18 cellular contexts compared by ENCODE assay signal in the genomic region with DNA sequence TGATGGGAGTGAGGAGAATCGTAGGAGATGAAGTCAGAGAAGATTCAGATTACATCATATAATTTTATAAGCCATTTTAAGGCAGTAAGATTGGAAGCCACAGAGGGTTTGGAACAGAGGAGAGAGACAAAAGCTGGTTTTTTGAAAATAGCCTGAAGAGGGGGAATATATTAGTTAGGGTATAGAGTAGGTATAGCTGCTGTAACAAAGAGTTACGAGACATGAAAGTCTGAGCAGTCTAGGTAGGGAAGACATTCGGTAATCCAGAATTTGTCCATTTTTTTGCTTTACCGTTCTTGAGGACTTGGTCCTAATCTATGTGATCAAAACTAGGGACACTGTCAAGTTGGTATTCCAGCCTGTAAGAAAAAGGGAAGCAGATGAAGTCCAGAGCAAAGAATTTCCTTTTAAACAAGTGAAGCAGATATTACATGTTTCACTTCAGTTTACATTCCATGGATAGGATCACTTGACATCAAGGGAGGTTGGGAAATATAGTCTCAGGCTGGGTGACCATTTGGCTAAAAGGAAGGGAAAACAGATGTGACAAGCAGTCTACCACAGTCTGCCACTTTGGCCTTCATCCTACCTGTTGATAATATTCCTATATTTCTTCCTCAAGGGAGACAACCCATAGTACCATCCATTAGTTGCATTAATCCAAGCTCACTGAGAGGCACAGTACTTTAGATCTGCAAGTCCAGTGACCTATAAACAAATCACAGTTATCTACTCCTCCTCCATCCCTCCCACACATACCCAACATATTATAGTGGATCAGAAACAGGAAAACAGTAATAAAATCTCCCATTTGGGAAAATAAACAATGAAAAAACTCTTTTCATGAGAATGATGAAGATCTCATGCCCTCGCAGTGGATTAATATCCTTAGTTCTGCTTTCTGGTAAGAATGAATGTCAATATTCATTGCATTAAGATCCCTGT. TPM values are rescaled to one million over a fixed set of nuclear protein-coding genes. Genes with fewer than 3 reads are reported as not detected.
A peak's percentile ranks its signal among the peaks of the same experiment; 100 is the strongest.
DNase-seq lines count a peak whose midpoint lies in the region; ATAC-seq and TF ChIP-seq lines count a peak whose summit lies in the region.
"Had no signal": no experiment of that assay in that cellular context is flagged by ENCODE, and none has a peak within 500 bp of the region (broad histone marks: within the 10 kb centered on the region; RNA-seq: fewer than 3 reads in every experiment).

No MANE protein-coding gene starts in this region.

- H3K9me1 ChIP-seq in IMR-90 (ENCODE audit: insufficient read depth, low read length) = no peaks in the 10 kb centered on the region

- DNase-seq in AG10803 (ENCODE audit: low read depth) (peak; percentile 8), IMR-90 (peak; percentile 39), fibroblast of gingiva (ENCODE audit: low read depth) (peak; percentile 8), brain microvascular endothelial cell (no peak), occipital lobe (lab: John Stamatoyannopoulos, UW) (no peak)
- DNase-seq: Kasumi-1, NCI-H1694, NCI-H2081, NCI-H2171, NCI-H524 treated with DMSO at 0.1 percent for 48 hours, Right ventricle myocardium superior had no signal

- peak overlapping the region; percentile 37 for H3K4me2 ChIP-seq in IMR-90 (ENCODE audit: low read depth, low read length)
- H3K4me2 ChIP-seq: GM23338 had no signal

- no peak overlapping the region for H3K9ac ChIP-seq in IMR-90 (ENCODE audit: low read depth, low read length)

- peaks cover 14% of the 10 kb centered on the region for H3K4me1 Mint-ChIP-seq in nephron
- H3K4me1 Mint-ChIP-seq: B cell, CD14-positive monocyte had no signal

- TF ChIP-seq CTCF in AG10803 (conservative IDR thresholded peaks at IDR 0.05; ENCODE audit: low read length) (no peak), IMR-90 (conservative IDR thresholded peaks at IDR 0.05; ENCODE audit: low read depth, low read length) (no peak), nephron (IDR thresholded peaks at IDR 0.05; ENCODE audit: unreplicated experiment in 3 of 3) (no peak), brain microvascular endothelial cell (IDR thresholded peaks at IDR 0.05; ENCODE audit: low read depth, low read length, missing control alignments) (no peak)

- no peak overlapping the region for H2BK15ac ChIP-seq in IMR-90 (ENCODE audit: low read depth, low read length)

- POLR2A ChIA-PET in IMR-90 (lab: Charles Lee; ENCODE audit: unreplicated experiment) = no interaction called here

- dilution Hi-C loops in IMR-90 (cut with HindIII; ENCODE audit: low sequenced_read_pairs, unreplicated experiment) = no loop called here

- H3K4ac ChIP-seq in IMR-90 (ENCODE audit: low read depth, low read length) = no peak overlapping the region

- H4K5ac ChIP-seq in IMR-90 (ENCODE audit: low read depth, low read length) = no peak overlapping the region

- H3K4me1 ChIP-seq in IMR-90 (ENCODE audit: control insufficient read depth, insufficient read depth, low read length) = no peaks in the 10 kb centered on the region; the same call in 1 of the 2 replicates

- H3K36me3 Mint-ChIP-seq in nephron (ENCODE audit: low read depth) = peaks cover 39% of the 10 kb centered on the region

- no peaks in the 10 kb centered on the region for H3K9me3 ChIP-seq in IMR-90 (ENCODE audit: control insufficient read depth, insufficient read depth, low read length)
- H3K9me3 ChIP-seq: HAP-1 had no signal

- H3K56ac ChIP-seq in IMR-90 (ENCODE audit: extremely low read depth, insufficient read depth, low read length) = no peak overlapping the region

- H3K9me3 Mint-ChIP-seq in nephron = no peaks in the 10 kb centered on the region
- H3K9me3 Mint-ChIP-seq: GM23338 had no signal

- no peaks in the 10 kb centered on the region for H3K27me3 ChIP-seq in IMR-90 (ENCODE audit: control insufficient read depth, insufficient read depth, low read length)
- no peaks in the 10 kb centered on the region for H3K27me3 ChIP-seq in brain microvascular endothelial cell (replicated peaks)

- no peak for TF ChIP-seq RAD21 in IMR-90 (IDR thresholded peaks at IDR 0.05; ENCODE audit: low read length)

- H2BK20ac ChIP-seq in IMR-90 (ENCODE audit: low read depth, low read length) = no peak overlapping the region

- no peak overlapping the region for H4K8ac ChIP-seq in IMR-90 (ENCODE audit: low read depth in 2 of 2, low read length in 2 of 2)

- H2BK5ac ChIP-seq in IMR-90 (ENCODE audit: low read depth, low read length, poor library complexity, severe bottlenecking) = no peak overlapping the region

- H3K4me3 ChIP-seq in AG10803 (ENCODE audit: low read length) (no peak overlapping the region), IMR-90 (ENCODE audit: insufficient read depth, low read depth, low read length) (no peak overlapping the region), brain microvascular endothelial cell (ENCODE audit: low read depth, low read length) (no peak overlapping the region)
- H3K4me3 ChIP-seq: GM23338, HAP-1 had no signal

- no peak overlapping the region for H4K91ac ChIP-seq in IMR-90 (ENCODE audit: insufficient read depth, low read depth, low read length)

- no peak overlapping the region for H3K14ac ChIP-seq in IMR-90 (replicated peaks; ENCODE audit: low read depth, low read length)

- H3K23ac ChIP-seq in IMR-90 (ENCODE audit: low read depth, low read length) = no peak overlapping the region

- TF ChIP-seq POLR2A in IMR-90 (IDR thresholded peaks at IDR 0.05; ENCODE audit: low read depth, low read length) = no peak

- no TSS peak for BruUV-seq in IMR-90 (replicated peaks; lab: Mats Ljungman, UMichigan)

- intact Hi-C loops in IMR-90 (cut with micrococcal nuclease) = no loop called here

- H3K36me3 ChIP-seq in IMR-90 (ENCODE audit: control insufficient read depth, insufficient read depth, low read length) = peaks cover 5% of the 10 kb centered on the region
- H3K36me3 ChIP-seq in brain microvascular endothelial cell (replicated peaks) = no peaks in the 10 kb centered on the region

- H3K79me1 ChIP-seq in IMR-90 (ENCODE audit: low read depth in 1 of 2, low read length in 2 of 2) = peaks cover 0 to 9% of the 10 kb centered on the region in 2 experiments; a peak in 1 of 4 replicates

- H3K4me3 Mint-ChIP-seq in nephron = no peak overlapping the region
- H3K4me3 Mint-ChIP-seq: B cell, CD14-positive monocyte, GM23338 had no signal

- in situ Hi-C loops in IMR-90 (cut with MboI; ENCODE audit: low sequenced_read_pairs) = no loop called here
- in situ Hi-C loops in brain microvascular endothelial cell (cut with HindIII; ENCODE audit: low pct_ligation_motif_present, low sequenced_read_pairs) = no loop called here

- H3K27ac ChIP-seq in IMR-90 (ENCODE audit: insufficient read depth, low read length) (no peak overlapping the region), brain microvascular endothelial cell (no peak overlapping the region)

- no peak overlapping the region for H2AK5ac ChIP-seq in IMR-90 (ENCODE audit: low read depth, low read length)

- H3K18ac ChIP-seq in IMR-90 (ENCODE audit: low read depth, low read length) = no peak overlapping the region

- CTCF ChIA-PET in IMR-90 (lab: Yijun Ruan, JAX) = no interaction called here

- WGBS in IMR-90 (ENCODE audit: extremely low coverage in 2 of 2, insufficient read length in 1 of 2), 2 experiments = 100% methylated on average over 1 of the region's 5 CpGs; no CpG with 5 or more reads in 1 of the 2 experiments

- H2BK120ac ChIP-seq in IMR-90 (ENCODE audit: low read depth, low read length) = no peak overlapping the region

- H2AK9ac ChIP-seq in IMR-90 (replicated peaks; ENCODE audit: low read depth, low read length, poor library complexity) = no peak overlapping the region

- no peak overlapping the region for H2AFZ ChIP-seq in IMR-90 (replicated peaks; ENCODE audit: low read length, poor library complexity)
- H2AFZ ChIP-seq: GM23338 had no signal

- peak overlapping the region; percentile 38 to 90 (median 63) for H3K27ac Mint-ChIP-seq in nephron
- H3K27ac Mint-ChIP-seq: B cell, CD14-positive monocyte, GM23338 had no signal

- no peaks in the 10 kb centered on the region for H4K20me1 ChIP-seq in IMR-90 (ENCODE audit: insufficient read depth, low read length)

- ATAC-seq in IMR-90 (ENCODE audit: low read depth) = peak; percentile 92
- ATAC-seq in GM18861 (IDR thresholded peaks at IDR 0.05; ENCODE audit: unreplicated experiment) = no peak
- no peak for ATAC-seq in GM18907 (IDR thresholded peaks at IDR 0.05; ENCODE audit: unreplicated experiment)
- ATAC-seq: GM23338 had no signal

- H3K27me3 Mint-ChIP-seq in nephron (ENCODE audit: low read depth) = no peaks in the 10 kb centered on the region
- H3K27me3 Mint-ChIP-seq: B cell had no signal

TF ChIP-seq in IMR-90, 13 proteins besides CTCF, POLR2A, EP300 and RAD21:
- TF ChIP-seq CEBPB (IDR thresholded peaks at IDR 0.05; ENCODE audit: low read depth, low read length) (0 out of 2 replicates have a peak, but pooled peaks have one; percentile 11), MAZ (IDR thresholded peaks at IDR 0.05; ENCODE audit: borderline replicate concordance, low read depth, low read length) (no peak), NFE2L2 (IDR thresholded peaks at IDR 0.05; ENCODE audit: low read depth, low read length) (no peak), MAFK (IDR thresholded peaks at IDR 0.05; ENCODE audit: low read depth, low read length) (no peak)
- TF ChIP-seq, protein P1, sequence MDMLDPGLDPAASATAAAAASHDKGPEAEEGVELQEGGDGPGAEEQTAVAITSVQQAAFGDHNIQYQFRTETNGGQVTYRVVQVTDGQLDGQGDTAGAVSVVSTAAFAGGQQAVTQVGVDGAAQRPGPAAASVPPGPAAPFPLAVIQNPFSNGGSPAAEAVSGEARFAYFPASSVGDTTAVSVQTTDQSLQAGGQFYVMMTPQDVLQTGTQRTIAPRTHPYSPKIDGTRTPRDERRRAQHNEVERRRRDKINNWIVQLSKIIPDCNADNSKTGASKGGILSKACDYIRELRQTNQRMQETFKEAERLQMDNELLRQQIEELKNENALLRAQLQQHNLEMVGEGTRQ (IDR thresholded peaks at IDR 0.05; ENCODE audit: low read depth, low read length) = no peak
- TF ChIP-seq, protein P2, sequence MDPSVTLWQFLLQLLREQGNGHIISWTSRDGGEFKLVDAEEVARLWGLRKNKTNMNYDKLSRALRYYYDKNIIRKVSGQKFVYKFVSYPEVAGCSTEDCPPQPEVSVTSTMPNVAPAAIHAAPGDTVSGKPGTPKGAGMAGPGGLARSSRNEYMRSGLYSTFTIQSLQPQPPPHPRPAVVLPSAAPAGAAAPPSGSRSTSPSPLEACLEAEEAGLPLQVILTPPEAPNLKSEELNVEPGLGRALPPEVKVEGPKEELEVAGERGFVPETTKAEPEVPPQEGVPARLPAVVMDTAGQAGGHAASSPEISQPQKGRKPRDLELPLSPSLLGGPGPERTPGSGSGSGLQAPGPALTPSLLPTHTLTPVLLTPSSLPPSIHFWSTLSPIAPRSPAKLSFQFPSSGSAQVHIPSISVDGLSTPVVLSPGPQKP (IDR thresholded peaks at IDR 0.05; ENCODE audit: borderline replicate concordance, low read depth, low read length) = no peak

RNA-seq across cellular contexts. Expression of a gene that starts 10.2 kb away (rescaled TPM):
- total RNA-seq in IMR-90 (2012; rRNA removed) = 7.9 and 9.7 TPM in 2 replicates
- polyA plus RNA-seq in IMR-90 (2012; rRNA removed) = 1.6 and 2.2 TPM in 2 replicates
- 0.25 and 0.34 TPM in 2 replicates for polyA plus RNA-seq in IMR-90 (2012; cell fraction: cytosol; rRNA removed)
- 0.40 and 4.0 TPM in 2 replicates for polyA plus RNA-seq in IMR-90 (2012; cell fraction: nucleus; rRNA removed; ENCODE audit: low replicate concordance)
- 161 TPM for total RNA-seq in occipital lobe

Comparison
In these comparisons a context has a peak if more than half of its experiments do, and no peak if none do; other contexts are left out.
1. DNase-seq: peak in AG10803 (single experiment), IMR-90 (single experiment) and fibroblast of gingiva (single experiment); none in brain microvascular endothelial cell (single experiment) and occipital lobe (single experiment).
2. RNA of a gene that starts 10.2 kb away (total RNA-seq): 161 TPM in occipital lobe (single experiment); 7.9 to 9.7 TPM in IMR-90; every median in the first group is over 10 times any median in the second.